12 cellular contexts compared by ENCODE assay signal in genomic region chr18:37393221-37393828, GRCh38.
DNase-seq lines count a peak whose midpoint lies in the region; FAIRE-seq and TF ChIP-seq lines count a peak whose summit lies in the region.
"Had no signal": no experiment of that assay in that cellular context is flagged by ENCODE, and none has a peak within 500 bp of the region (broad histone marks: within the 10 kb centered on the region; RNA-seq: fewer than 3 reads in every experiment).

No MANE protein-coding gene starts in this region.

- H3K9me3 ChIP-seq in MM.1S (replicated peaks; ENCODE audit: insufficient read depth, low read length): no peaks in the 10 kb centered on the region
- no peaks in the 10 kb centered on the region for H3K9me3 ChIP-seq in small intestine (ENCODE audit: control insufficient read depth, low read depth)
- H3K9me3 ChIP-seq: SJSA1, testis had no signal

- 15 to 25% (median 24%) methylated on average over 6 of the region's 6 CpGs for WGBS in small intestine, 3 donors

- no peaks in the 10 kb centered on the region for H3K79me2 ChIP-seq in MM.1S (ENCODE audit: low read length)

- no peaks in the 10 kb centered on the region for H3F3A ChIP-seq in MM.1S (ENCODE audit: insufficient read depth, low read length)

- H3K36me3 ChIP-seq in MM.1S (replicated peaks; ENCODE audit: insufficient read depth, low read length) (no peaks in the 10 kb centered on the region), small intestine (ENCODE audit: control insufficient read depth in 2 of 2, insufficient read depth in 2 of 2, low read length in 2 of 2) (no peaks in the 10 kb centered on the region)
- H3K36me3 ChIP-seq: SJSA1 had no signal

- H4K20me1 ChIP-seq in MM.1S (ENCODE audit: insufficient read depth, low read length): no peaks in the 10 kb centered on the region

- no peak for TF ChIP-seq CTCF in MM.1S (IDR thresholded peaks at IDR 0.05; ENCODE audit: low read length)
- no peak for TF ChIP-seq CTCF in foreskin fibroblast (IDR thresholded peaks at IDR 0.05; ENCODE audit: low read depth, low read length)

- no peak overlapping the region for H3K27ac ChIP-seq in MM.1S (ENCODE audit: low read length)
- H3K27ac ChIP-seq in small intestine (ENCODE audit: low read depth in 1 of 2, low read length in 1 of 2): no peak overlapping the region
- H3K27ac ChIP-seq: SJSA1, testis had no signal

- H3K9me2 ChIP-seq in MM.1S (replicated peaks; ENCODE audit: insufficient read depth, low read length): no peaks in the 10 kb centered on the region

- DNase-seq in ELF-1 (ENCODE audit: low read depth, low spot score) (peak; percentile 27), MM.1S (no peak), foreskin fibroblast (no peak), pons (ENCODE audit: low spot score) (peak; percentile 78), small intestine (no peak), Kasumi-1 (lab: John Stamatoyannopoulos, UW) (no peak), NCI-H1694 (lab: John Stamatoyannopoulos, UW) (no peak), ACHN (no peak)
- DNase-seq: activated naive CD4-positive, alpha-beta T cell treated with anti-CD3 and anti-CD28 coated beads, Interleukin-2, amount 10 ng/mL, durations not matched to agents 7 days and 5 days; stimulated activated CD4-positive, alpha-beta T cell treated with anti-CD3 and anti-CD28 coated beads, Interleukin-1b, Interleukin-23, amount 100 ng/mL, for 48 hours had no signal

- H2AFZ ChIP-seq in MM.1S (ENCODE audit: low read length): peak overlapping the region; percentile 67; the same call in 1 of the 2 replicates

- H3K4me3 ChIP-seq in MM.1S (ENCODE audit: low read length) (no peak overlapping the region; the same call in 1 of the 2 replicates), foreskin fibroblast (ENCODE audit: low read depth in 1 of 2, low read length in 2 of 2) (peak overlapping the region; percentile 18 to 48), small intestine (ENCODE audit: low read depth in 1 of 2, low read length in 2 of 2) (no peak overlapping the region)

- in situ Hi-C loops in ACHN (cut with HindIII; ENCODE audit: low pct_ligation_motif_present, low pct_unique_long_range_greater_than_20kb, low sequenced_read_pairs): loop anchor here (25.0 kb wide), 1 partner anchor 94 kb away; no protein-coding TSS in a partner anchor

- H3K9ac ChIP-seq in MM.1S (ENCODE audit: low read length): no peak overlapping the region

- H3K4me2 ChIP-seq in MM.1S (ENCODE audit: low read depth, low read length): peak overlapping the region; percentile 65; the same call in 1 of the 2 replicates

- H3K27me3 ChIP-seq in MM.1S (replicated peaks; ENCODE audit: insufficient read depth, low read length) (no peaks in the 10 kb centered on the region), small intestine (ENCODE audit: control insufficient read depth in 2 of 2, insufficient read depth in 2 of 2, low read length in 2 of 2) (peaks cover 4 to 6% of the 10 kb centered on the region in 2 donors)
- H3K27me3 ChIP-seq: testis had no signal

- FAIRE-seq in small intestine (lab: Jason Lieb, UNC): no peak

- H3K4me1 ChIP-seq in MM.1S (ENCODE audit: low read length) (peaks cover 24% of the 10 kb centered on the region), small intestine (ENCODE audit: control insufficient read depth in 2 of 2, insufficient read depth in 1 of 2, low read depth in 1 of 2, low read length in 1 of 2) (no peaks in the 10 kb centered on the region)
- H3K4me1 ChIP-seq: testis had no signal

Comparison
In these comparisons a context has a peak if more than half of its experiments do, and no peak if none do; other contexts are left out.
1. DNase-seq: peak in ELF-1 (single experiment) and pons (single experiment); none in MM.1S (single experiment), foreskin fibroblast (0 of 2), small intestine (single experiment), Kasumi-1 (0 of 2), NCI-H1694 (single experiment) and ACHN (single experiment).
2. H3K4me3 ChIP-seq: peak in foreskin fibroblast (2 of 2); none in MM.1S (single experiment) and small intestine (0 of 2).